In genomic region chr3:177615015-177615414, GRCh38 we compare ENCODE assay signal across 8 cellular contexts.
DNase-seq lines count a peak whose midpoint lies in the region; TF ChIP-seq lines count a peak whose summit lies in the region.

No MANE protein-coding gene starts in this region.

- no peaks in the 10 kb centered on the region for H3K9me3 ChIP-seq in Karpas-422 (ENCODE audit: low read length)
- no peaks in the 10 kb centered on the region for H3K9me3 ChIP-seq in effector memory CD4-positive, alpha-beta T cell (ENCODE audit: control insufficient read depth, low read length)

- peak overlapping the region in 1 of 2 donors; percentile 75 for H3K4me3 Mint-ChIP-seq in CD14-positive monocyte

- no peak for TF ChIP-seq CTCF in CD14-positive monocyte (IDR thresholded peaks at IDR 0.05)

- intact Hi-C loops in CD14-positive monocyte (cut with micrococcal nuclease): no loop called here

- no peaks in the 10 kb centered on the region for H3K4me1 ChIP-seq in Karpas-422 (ENCODE audit: low read length)
- H3K4me1 ChIP-seq in effector memory CD4-positive, alpha-beta T cell (ENCODE audit: control insufficient read depth, insufficient read depth, low read length, poor library complexity, severe bottlenecking): no peaks in the 10 kb centered on the region

- peaks cover 0 to 3% (median 0%) of the 10 kb centered on the region in 7 donors for H3K9me3 Mint-ChIP-seq in CD14-positive monocyte

- H3K27ac ChIP-seq in Karpas-422 (ENCODE audit: low read length): no peak overlapping the region
- no peak overlapping the region for H3K27ac ChIP-seq in effector memory CD4-positive, alpha-beta T cell (ENCODE audit: insufficient read depth, low read length, poor library complexity, severe bottlenecking)

- no peak for TF ChIP-seq POLR2A in erythroblast (IDR thresholded peaks at IDR 0.05; ENCODE audit: low read length)

- no peaks in the 10 kb centered on the region for H3K27me3 ChIP-seq in Karpas-422 (ENCODE audit: low read length)
- no peaks in the 10 kb centered on the region for H3K27me3 ChIP-seq in effector memory CD4-positive, alpha-beta T cell (replicated peaks; ENCODE audit: control insufficient read depth, insufficient read depth, low read length, poor library complexity, severe bottlenecking)

- peaks cover 0 to 3% (median 1%) of the 10 kb centered on the region in 3 donors for H3K27me3 Mint-ChIP-seq in CD14-positive monocyte (ENCODE audit: low read depth in 3 of 3)

- H3K79me2 ChIP-seq in Karpas-422 (ENCODE audit: low read length): no peaks in the 10 kb centered on the region

- no peaks in the 10 kb centered on the region for H3K9me2 ChIP-seq in Karpas-422 (replicated peaks; ENCODE audit: insufficient read depth, low read length)

- peaks cover 0 to 2% of the 10 kb centered on the region in 2 donors for H3K36me3 Mint-ChIP-seq in CD14-positive monocyte

- H3K9ac ChIP-seq in Karpas-422 (ENCODE audit: low read length): no peak overlapping the region

- peak overlapping the region; percentile 19 to 78 (median 65) for H3K27ac Mint-ChIP-seq in CD14-positive monocyte

- H3K4me1 Mint-ChIP-seq in CD14-positive monocyte: peaks cover 33% of the 10 kb centered on the region

- H4K20me1 ChIP-seq in Karpas-422 (ENCODE audit: insufficient read depth, low read depth, low read length): no peaks in the 10 kb centered on the region

- no peak overlapping the region for H2AFZ ChIP-seq in Karpas-422 (ENCODE audit: low read length)

- H3K36me3 ChIP-seq in Karpas-422 (ENCODE audit: insufficient read depth, low read length): no peaks in the 10 kb centered on the region
- no peaks in the 10 kb centered on the region for H3K36me3 ChIP-seq in effector memory CD4-positive, alpha-beta T cell (ENCODE audit: control insufficient read depth, insufficient read depth, low read length)

- peak; percentile 75 for DNase-seq in CD14-positive monocyte (ENCODE audit: low spot score)
- DNase-seq in NCI-H2029 treated with DMSO at 0.1 percent for 48 hours (lab: John Stamatoyannopoulos, UW): peak; percentile 93
- DNase-seq in brain pericyte (ENCODE audit: low read depth, low spot score): peak; percentile 98
- DNase-seq in medulla oblongata (ENCODE audit: extremely low spot score): peak; percentile 70
- no peak for DNase-seq in cortex of kidney (lab: John Stamatoyannopoulos, UW)
- no peak for DNase-seq in Karpas-422
- no peak for DNase-seq in effector memory CD4-positive, alpha-beta T cell
- no peak for DNase-seq in erythroblast (lab: John Stamatoyannopoulos, UW)

- no peak overlapping the region for H3K4me2 ChIP-seq in Karpas-422 (ENCODE audit: low read depth, low read length, poor library complexity, severe bottlenecking)

- no peak overlapping the region for H3K4me3 ChIP-seq in Karpas-422 (ENCODE audit: low read length)
- no peak overlapping the region for H3K4me3 ChIP-seq in effector memory CD4-positive, alpha-beta T cell (ENCODE audit: insufficient read depth, low read depth, low read length, poor library complexity, severe bottlenecking)

Comparison
In these comparisons a context has a peak if more than half of its experiments do, and no peak if none do; other contexts are left out.
1. DNase-seq: peak in CD14-positive monocyte (single experiment), NCI-H2029 treated with DMSO at 0.1 percent for 48 hours (single experiment), brain pericyte (single experiment) and medulla oblongata (single experiment); none in cortex of kidney (single experiment), Karpas-422 (single experiment), effector memory CD4-positive, alpha-beta T cell (0 of 3) and erythroblast (0 of 2).